Comparison of ENCODE assay signal across 9 cellular contexts in genomic region chr9:125646222-125647100, GRCh38.
A peak's percentile ranks its signal among the peaks of the same experiment; 100 is the strongest.
DNase-seq lines count a peak whose midpoint lies in the region; ATAC-seq and TF ChIP-seq lines count a peak whose summit lies in the region.
"Had no signal": no experiment of that assay in that cellular context is flagged by ENCODE, and none has a peak within 500 bp of the region (broad histone marks: within the 10 kb centered on the region; RNA-seq: fewer than 3 reads in every experiment).

No MANE protein-coding gene starts in this region.

- H3K4me3 ChIP-seq in Peyer's patch (peak overlapping the region in 1 of 4 donors; percentile 6), esophagus muscularis mucosa (peak overlapping the region; percentile 2 to 24 (median 16)), uterus (peak overlapping the region in 1 of 2 donors; percentile 2)

- no peak for DNase-seq in activated CD4-positive, alpha-beta T cell treated with anti-CD3 and anti-CD28 coated beads, Interleukin-2, amount 10 ng/mL, durations not matched to agents 24 days and 14 days
- no peak for DNase-seq in activated CD4-positive, alpha-beta T cell treated with anti-CD3 and anti-CD28 coated beads for 48 hours
- DNase-seq in Peyer's patch: no peak
- DNase-seq in esophagus muscularis mucosa (ENCODE audit: extremely low spot score): no peak
- no peak for DNase-seq in NCI-H345 treated with DMSO at 0.1 percent for 48 hours (lab: John Stamatoyannopoulos, UW; ENCODE audit: unreplicated experiment)
- no peak for DNase-seq in hepatic stellate cell (ENCODE audit: low spot score)
- no peak for DNase-seq in uterus
- DNase-seq: NCI-H1417 treated with DMSO at 0.1 percent for 48 hours had no signal

- no peak for TF ChIP-seq CTCF in Peyer's patch (IDR thresholded peaks at IDR 0.05)
- no peak for TF ChIP-seq CTCF in esophagus muscularis mucosa (IDR thresholded peaks at IDR 0.05)
- TF ChIP-seq CTCF in uterus (IDR thresholded peaks at IDR 0.05): no peak

- peak overlapping the region; percentile 70 for H3K4me3 Mint-ChIP-seq in activated CD4-positive, alpha-beta T cell treated with anti-CD3 and anti-CD28 coated beads, Interleukin-2, amount 10 ng/mL, durations not matched to agents 24 days and 14 days
- peak overlapping the region; percentile 69 for H3K4me3 Mint-ChIP-seq in stimulated activated memory B cell treated with anti-CD40 and anti-IgM and Interleukin-4, amounts not matched to agents 10 μg/mL and 1 μg/mL and 100 μg/mL, for 72 hours

- H3K27ac ChIP-seq in Peyer's patch (peak overlapping the region in 3 of 4 donors; percentile 50 to 69 (median 63)), esophagus muscularis mucosa (replicated peaks in 1 of 4) (peak overlapping the region in 3 of 4 donors; percentile 1 to 35 (median 30)), uterus (peak overlapping the region in 1 of 2 donors; percentile 58)

- TF ChIP-seq POLR2A in Peyer's patch (IDR thresholded peaks at IDR 0.05) (no peak), esophagus muscularis mucosa (IDR thresholded peaks at IDR 0.05; ENCODE audit: low read depth) (no peak), uterus (IDR thresholded peaks at IDR 0.05) (no peak)

- H3K36me3 ChIP-seq in Peyer's patch (no peaks in the 10 kb centered on the region), esophagus muscularis mucosa (no peaks in the 10 kb centered on the region), uterus (no peaks in the 10 kb centered on the region)

- peaks cover 26% of the 10 kb centered on the region for H3K36me3 Mint-ChIP-seq in activated CD4-positive, alpha-beta T cell treated with anti-CD3 and anti-CD28 coated beads, Interleukin-2, amount 10 ng/mL, durations not matched to agents 24 days and 14 days (ENCODE audit: low read depth)
- H3K36me3 Mint-ChIP-seq in stimulated activated memory B cell treated with anti-CD40 and anti-IgM and Interleukin-4, amounts not matched to agents 10 μg/mL and 1 μg/mL and 100 μg/mL, for 72 hours: peaks cover 22% of the 10 kb centered on the region

- no peak for ATAC-seq in stimulated activated memory B cell treated with anti-CD40 and anti-IgM and Interleukin-4, amounts not matched to agents 10 μg/mL and 1 μg/mL and 100 μg/mL, for 72 hours

- H3K27ac Mint-ChIP-seq in activated CD4-positive, alpha-beta T cell treated with anti-CD3 and anti-CD28 coated beads, Interleukin-2, amount 10 ng/mL, durations not matched to agents 24 days and 14 days: peak overlapping the region; percentile 90
- peak overlapping the region; percentile 88 for H3K27ac Mint-ChIP-seq in stimulated activated memory B cell treated with anti-CD40 and anti-IgM and Interleukin-4, amounts not matched to agents 10 μg/mL and 1 μg/mL and 100 μg/mL, for 72 hours

- H3K9me3 ChIP-seq in Peyer's patch (no peaks in the 10 kb centered on the region), esophagus muscularis mucosa (no peaks in the 10 kb centered on the region), uterus (no peaks in the 10 kb centered on the region)

- no peak for TF ChIP-seq EP300 in esophagus muscularis mucosa (IDR thresholded peaks at IDR 0.05)

- no peaks in the 10 kb centered on the region for H3K9me3 Mint-ChIP-seq in activated CD4-positive, alpha-beta T cell treated with anti-CD3 and anti-CD28 coated beads, Interleukin-2, amount 10 ng/mL, durations not matched to agents 24 days and 14 days
- H3K9me3 Mint-ChIP-seq in stimulated activated memory B cell treated with anti-CD40 and anti-IgM and Interleukin-4, amounts not matched to agents 10 μg/mL and 1 μg/mL and 100 μg/mL, for 72 hours: no peaks in the 10 kb centered on the region

- peaks cover 0 to 20% (median 12%) of the 10 kb centered on the region in 4 donors for H3K4me1 ChIP-seq in Peyer's patch
- H3K4me1 ChIP-seq in esophagus muscularis mucosa: peaks cover 20 to 31% (median 27%) of the 10 kb centered on the region in 4 donors
- H3K4me1 ChIP-seq in uterus: peaks cover 0 to 3% of the 10 kb centered on the region in 2 donors

- peaks cover 52% of the 10 kb centered on the region for H3K4me1 Mint-ChIP-seq in activated CD4-positive, alpha-beta T cell treated with anti-CD3 and anti-CD28 coated beads, Interleukin-2, amount 10 ng/mL, durations not matched to agents 24 days and 14 days
- H3K4me1 Mint-ChIP-seq in stimulated activated memory B cell treated with anti-CD40 and anti-IgM and Interleukin-4, amounts not matched to agents 10 μg/mL and 1 μg/mL and 100 μg/mL, for 72 hours: peaks cover 68% of the 10 kb centered on the region

- intact Hi-C loops in activated CD4-positive, alpha-beta T cell treated with anti-CD3 and anti-CD28 coated beads, Interleukin-2, amount 10 ng/mL, durations not matched to agents 24 days and 14 days (cut with micrococcal nuclease): loop anchor here (1.0 to 10.0 kb wide), 4 partner anchors 14 to 312 kb away; partner anchors contain the start of gene PBX3
- intact Hi-C loops in esophagus muscularis mucosa (cut with DNase I): no loop called here
- intact Hi-C loops in uterus (cut with DNase I; ENCODE audit: low total_unique reads): no loop called here

- 18% methylated on average over 7 of the region's 7 CpGs for WGBS in esophagus muscularis mucosa

- H3K27me3 Mint-ChIP-seq in activated CD4-positive, alpha-beta T cell treated with anti-CD3 and anti-CD28 coated beads, Interleukin-2, amount 10 ng/mL, durations not matched to agents 24 days and 14 days: no peaks in the 10 kb centered on the region
- no peaks in the 10 kb centered on the region for H3K27me3 Mint-ChIP-seq in stimulated activated memory B cell treated with anti-CD40 and anti-IgM and Interleukin-4, amounts not matched to agents 10 μg/mL and 1 μg/mL and 100 μg/mL, for 72 hours

- H3K27me3 ChIP-seq in Peyer's patch: no peaks in the 10 kb centered on the region
- no peaks in the 10 kb centered on the region for H3K27me3 ChIP-seq in esophagus muscularis mucosa
- H3K27me3 ChIP-seq in uterus: no peaks in the 10 kb centered on the region
